Comparison of ENCODE assay signal across 8 cellular contexts in genomic region chrX:96684339-96685204, GRCh38. TPM values are rescaled to one million over a fixed set of nuclear protein-coding genes. Genes with fewer than 3 reads are reported as not detected.
A peak's percentile ranks its signal among the peaks of the same experiment; 100 is the strongest.
DNase-seq lines count a peak whose midpoint lies in the region; ATAC-seq and TF ChIP-seq lines count a peak whose summit lies in the region.

TSS of gene DIAPH2 (plus strand) at chrX:96684842.

- POLR2A ChIA-PET in PC-9 (lab: Charles Lee; ENCODE audit: unreplicated experiment) = interaction anchor here (0.6 kb wide), 1 partner anchor 309 kb away, joined by 7 read pairs; no protein-coding TSS in a partner anchor

- peak within 1 kb of the TSS; percentile 90 for H3K4me2 ChIP-seq in PC-9

- intact Hi-C loops in PC-9 (cut with micrococcal nuclease; ENCODE audit: unreplicated experiment) = loop anchor here (10.0 kb wide), 2 partner anchors 280 to 310 kb away; no protein-coding TSS in a partner anchor

- no peaks in the 10 kb centered on the region for H3K9me2 ChIP-seq in PC-9 (ENCODE audit: insufficient read depth)

- CTCF ChIA-PET in PC-9 (lab: Charles Lee) = no interaction called here

- H3K4me3 ChIP-seq in PC-9 = peak within 1 kb of the TSS; percentile 87
- peak within 1 kb of the TSS; percentile 73 for H3K4me3 ChIP-seq in fibroblast of pulmonary artery (replicated peaks; ENCODE audit: low read depth, low read length)

- peaks cover 19% of the 10 kb centered on the region for H3K4me1 ChIP-seq in PC-9 (replicated peaks; ENCODE audit: insufficient read depth)

- peak within 1 kb of the TSS; percentile 96 for H2AFZ ChIP-seq in PC-9

- DNase-seq in Ammon's horn (ENCODE audit: low spot score) (peak; percentile 70), PC-9 (peak; percentile 72 to 75), fibroblast of pulmonary artery (ENCODE audit: low read depth) (peak; percentile 82)
- DNase-seq in stimulated activated naive CD4-positive, alpha-beta T cell treated with Interleukin-2 at 50 U/mL for 16 hours (lab: John Stamatoyannopoulos, UW) = peak; percentile 74

- H3K4me3 Mint-ChIP-seq in activated T-helper 17 cell treated with anti-CD3 and anti-CD28 coated beads, Interleukin-2, amount 50 U/mL, for 72 hours = peak within 1 kb of the TSS; percentile 91
- H3K4me3 Mint-ChIP-seq in nephron = peak within 1 kb of the TSS; percentile 92 to 100 (median 97)

- no peaks in the 10 kb centered on the region for H3K36me3 ChIP-seq in PC-9 (ENCODE audit: low read depth)

- no peaks in the 10 kb centered on the region for H3K27me3 ChIP-seq in PC-9 (ENCODE audit: insufficient read depth, low read depth)

- peaks cover 44% of the 10 kb centered on the region for H3K79me2 ChIP-seq in PC-9 (ENCODE audit: low read depth)

- peaks cover 13% of the 10 kb centered on the region; the same call in 1 of the 2 replicates for H3F3A ChIP-seq in PC-9 (ENCODE audit: insufficient read depth, low read depth)

- BruUV-seq in PC-9 (replicated peaks; lab: Mats Ljungman, UMichigan) = no TSS peak

- peaks cover 13% of the 10 kb centered on the region for H3K4me1 Mint-ChIP-seq in activated T-helper 17 cell treated with anti-CD3 and anti-CD28 coated beads, Interleukin-2, amount 50 U/mL, for 72 hours
- peaks cover 31% of the 10 kb centered on the region for H3K4me1 Mint-ChIP-seq in nephron

- H3K27me3 Mint-ChIP-seq in activated T-helper 17 cell treated with anti-CD3 and anti-CD28 coated beads, Interleukin-2, amount 50 U/mL, for 72 hours = no peaks in the 10 kb centered on the region
- no peaks in the 10 kb centered on the region for H3K27me3 Mint-ChIP-seq in nephron (ENCODE audit: low read depth)

- peak; percentile 79 for ATAC-seq in GM19043 (IDR thresholded peaks at IDR 0.05; ENCODE audit: low read depth, unreplicated experiment)
- ATAC-seq in HG03354 (IDR thresholded peaks at IDR 0.05; ENCODE audit: poor library complexity, severe bottlenecking, unreplicated experiment) = peak; percentile 87
- ATAC-seq in activated T-helper 17 cell treated with anti-CD3 and anti-CD28 coated beads, Interleukin-2, amount 50 U/mL, for 72 hours (replicated peaks) = peak; percentile 68

- H3K9me3 Mint-ChIP-seq in activated T-helper 17 cell treated with anti-CD3 and anti-CD28 coated beads, Interleukin-2, amount 50 U/mL, for 72 hours = no peaks in the 10 kb centered on the region
- H3K9me3 Mint-ChIP-seq in nephron = no peaks in the 10 kb centered on the region

- peak within 1 kb of the TSS; percentile 95 for H3K27ac Mint-ChIP-seq in activated T-helper 17 cell treated with anti-CD3 and anti-CD28 coated beads, Interleukin-2, amount 50 U/mL, for 72 hours
- peak within 1 kb of the TSS; percentile 94 to 98 (median 95) for H3K27ac Mint-ChIP-seq in nephron

- peak; percentile 37; the same call in 1 of the 2 replicates for TF ChIP-seq CTCF in PC-9 (conservative IDR thresholded peaks at IDR 0.05)
- peak; percentile 7 for TF ChIP-seq CTCF in fibroblast of pulmonary artery (IDR thresholded peaks at IDR 0.05; ENCODE audit: low read length, missing control alignments)
- TF ChIP-seq CTCF in nephron (IDR thresholded peaks at IDR 0.05; ENCODE audit: unreplicated experiment in 3 of 3) = peak in 1 of 3 experiments; percentile 11

- peak within 1 kb of the TSS; percentile 87 for H3K27ac ChIP-seq in PC-9

- no peaks in the 10 kb centered on the region for H3K36me3 Mint-ChIP-seq in activated T-helper 17 cell treated with anti-CD3 and anti-CD28 coated beads, Interleukin-2, amount 50 U/mL, for 72 hours (ENCODE audit: low read depth)
- H3K36me3 Mint-ChIP-seq in nephron (ENCODE audit: low read depth) = no peaks in the 10 kb centered on the region

- no peaks in the 10 kb centered on the region for H3K9me3 ChIP-seq in PC-9 (ENCODE audit: insufficient read depth, low read depth)

- H4K20me1 ChIP-seq in PC-9 (ENCODE audit: insufficient read depth) = no peaks in the 10 kb centered on the region

RNA-seq across cellular contexts. Expression of gene DIAPH2, which starts in this region (rescaled TPM):
- total RNA-seq in PC-9 (2021) = 10.6 and 12.0 TPM in 2 replicates
- 1 to 10 TPM; 7.1 to 9.0 TPM for total RNA-seq in activated T-helper 17 cell treated with anti-CD3 and anti-CD28 coated beads, Interleukin-2, amount 50 U/mL, for 72 hours

Comparison
In these comparisons a context has a peak if more than half of its experiments do, and no peak if none do; other contexts are left out.
1. Peak in every context shown above with its lines: DNase-seq, ATAC-seq, H3K4me3 ChIP-seq and H3K27ac ChIP-seq.